In genomic region chr4:184822356-184822755, GRCh38 we compare ENCODE assay signal across 18 cellular contexts. TPM values are rescaled to one million over a fixed set of nuclear protein-coding genes. Genes with fewer than 3 reads are reported as not detected.
DNase-seq lines count a peak whose midpoint lies in the region; ATAC-seq, FAIRE-seq and TF ChIP-seq lines count a peak whose summit lies in the region.
"Had no signal": no experiment of that assay in that cellular context is flagged by ENCODE, and none has a peak within 500 bp of the region (broad histone marks: within the 10 kb centered on the region; RNA-seq: fewer than 3 reads in every experiment).

No MANE protein-coding gene starts in this region.

- intact Hi-C loops in MCF 10A (cut with micrococcal nuclease) (no loop called here), mammary epithelial cell (cut with micrococcal nuclease) (no loop called here), gastrocnemius medialis (cut with DNase I; ENCODE audit: low total_unique reads) (loop anchor here (10.0 kb wide), 3 partner anchors 292 to 572 kb away; partner anchors contain the start of genes ANKRD37, IRF2 and LRP2BP), aorta (cut with DNase I) (loop anchor here (10.0 kb wide), 1 partner anchor 78 kb away; no protein-coding TSS in a partner anchor)

- H3K4me2 ChIP-seq in mammary epithelial cell (ENCODE audit: insufficient read depth, low read depth, low read length): no peak overlapping the region

- WGBS in mammary epithelial cell (ENCODE audit: low coverage, missing lambda C conversion rate): 93% methylated on average over 9 of the region's 9 CpGs
- WGBS in endodermal cell (ENCODE audit: insufficient coverage in 1 of 2, insufficient read length in 1 of 2), 2 experiments: 91 to 95% methylated on average over 7 to 9 of the region's 9 CpGs
- 96 to 97% methylated on average over 9 of the region's 9 CpGs for WGBS in aorta, 2 donors

- DNase-seq in MCF 10A (ENCODE audit: unreplicated experiment) (no peak), mammary epithelial cell (no peak), GM12892 (ENCODE audit: insufficient read length) (no peak), endodermal cell (no peak), gastrocnemius medialis (no peak), NCI-H748 treated with DMSO at 0.1 percent for 48 hours (lab: John Stamatoyannopoulos, UW) (no peak), aorta (no peak)
- DNase-seq: COR-L47, DMS153, NCI-H1436 treated with DMSO at 0.1 percent for 48 hours, NCI-H226, NCI-H526 had no signal

- H3K9me3 ChIP-seq in mammary epithelial cell (replicated peaks; ENCODE audit: insufficient read depth, low read length) (no peaks in the 10 kb centered on the region), endodermal cell (ENCODE audit: control insufficient read depth, low read length) (no peaks in the 10 kb centered on the region), gastrocnemius medialis (no peaks in the 10 kb centered on the region), aorta (ENCODE audit: control insufficient read depth, low read length) (no peaks in the 10 kb centered on the region)
- H3K9me3 ChIP-seq: HAP-1 had no signal

- TF ChIP-seq CTCF in MCF 10A (IDR thresholded peaks at IDR 0.05; ENCODE audit: unreplicated experiment) (no peak), mammary epithelial cell (conservative IDR thresholded peaks at IDR 0.05 in 1 of 2, IDR thresholded peaks at IDR 0.05 in 1 of 2; ENCODE audit: extremely low read depth in 1 of 2, insufficient read depth in 1 of 2, low read depth in 1 of 2, low read length in 2 of 2) (no peak), endodermal cell (conservative IDR thresholded peaks at IDR 0.05) (no peak), gastrocnemius medialis (IDR thresholded peaks at IDR 0.05 in 4 of 5, conservative IDR thresholded peaks at IDR 0.05 in 1 of 5) (no peak)

- no peaks in the 10 kb centered on the region for H3K36me3 ChIP-seq in mammary epithelial cell (ENCODE audit: insufficient read depth, low read length)
- peaks cover 4% of the 10 kb centered on the region for H3K36me3 ChIP-seq in endodermal cell (ENCODE audit: control insufficient read depth, insufficient read depth, low read length)
- H3K36me3 ChIP-seq in gastrocnemius medialis: no peaks in the 10 kb centered on the region
- H3K36me3 ChIP-seq in aorta (ENCODE audit: control insufficient read depth in 1 of 2, insufficient read depth in 2 of 2, low read length in 1 of 2): no peaks in the 10 kb centered on the region
- H3K36me3 ChIP-seq: HAP-1 had no signal

- no peak overlapping the region for H3K9ac ChIP-seq in mammary epithelial cell (ENCODE audit: insufficient read depth, low read length)
- no peak overlapping the region for H3K9ac ChIP-seq in endodermal cell (ENCODE audit: extremely low read depth, low read length, poor library complexity, severe bottlenecking)

- H3K27ac ChIP-seq in mammary epithelial cell (ENCODE audit: insufficient read depth, low read depth, low read length): no peak overlapping the region
- H3K27ac ChIP-seq in endodermal cell (ENCODE audit: low read depth, low read length): no peak overlapping the region
- peak overlapping the region; percentile 97 to 100 (median 98) for H3K27ac ChIP-seq in gastrocnemius medialis
- H3K27ac ChIP-seq in aorta (ENCODE audit: low read depth in 1 of 2, low read length in 2 of 2): no peak overlapping the region
- H3K27ac ChIP-seq: C4-2B, RWPE1 had no signal

- H3K36me3 Mint-ChIP-seq in MCF 10A (ENCODE audit: insufficient read depth, unreplicated experiment): peaks cover 22% of the 10 kb centered on the region
- H3K36me3 Mint-ChIP-seq in endodermal cell (ENCODE audit: low read depth): no peaks in the 10 kb centered on the region
- H3K36me3 Mint-ChIP-seq: IgD-negative memory B cell had no signal

- H3K9me3 Mint-ChIP-seq in MCF 10A (ENCODE audit: unreplicated experiment): no peaks in the 10 kb centered on the region
- H3K9me3 Mint-ChIP-seq in endodermal cell: no peaks in the 10 kb centered on the region
- H3K9me3 Mint-ChIP-seq: IgD-negative memory B cell had no signal

- H4K20me1 ChIP-seq in mammary epithelial cell (ENCODE audit: insufficient read depth, low read length): no peaks in the 10 kb centered on the region

- in situ Hi-C loops in mammary epithelial cell (cut with MboI; ENCODE audit: low sequenced_read_pairs in 2 of 2): no loop called here
- in situ Hi-C loops in gastrocnemius medialis (cut with MboI; ENCODE audit: low sequenced_read_pairs in 4 of 4): loop anchor here in 2 of 4 donors (5.0 to 25.0 kb wide), 2 partner anchors 75 to 765 kb away; no protein-coding TSS in a partner anchor

- H2AFZ ChIP-seq in mammary epithelial cell (ENCODE audit: low read depth, low read length): no peak overlapping the region

- ATAC-seq in gastrocnemius medialis (no peak), GM21786 (IDR thresholded peaks at IDR 0.05; ENCODE audit: unreplicated experiment) (no peak), aorta (ENCODE audit: low FRiP score) (no peak)

- H3K27me3 ChIP-seq in mammary epithelial cell (ENCODE audit: insufficient read depth, low read length): no peaks in the 10 kb centered on the region
- H3K27me3 ChIP-seq in endodermal cell (ENCODE audit: control insufficient read depth, insufficient read depth, low read length, poor library complexity, severe bottlenecking): peaks cover 44% of the 10 kb centered on the region
- H3K27me3 ChIP-seq in gastrocnemius medialis: no peaks in the 10 kb centered on the region
- H3K27me3 ChIP-seq in aorta (ENCODE audit: control insufficient read depth in 1 of 2, insufficient read depth in 2 of 2, low read length in 1 of 2): no peaks in the 10 kb centered on the region

- H3K79me2 ChIP-seq in mammary epithelial cell (ENCODE audit: insufficient read depth, low read length): peaks cover 65% of the 10 kb centered on the region

- no peak overlapping the region for H3K4me3 ChIP-seq in mammary epithelial cell (replicated peaks in 1 of 3; ENCODE audit: insufficient read depth in 1 of 3, low read depth in 2 of 3, low read length in 3 of 3)
- peak overlapping the region; percentile 86 for H3K4me3 ChIP-seq in endodermal cell (ENCODE audit: low read length)
- peak overlapping the region in 3 of 4 donors; percentile 64 to 69 (median 66) for H3K4me3 ChIP-seq in gastrocnemius medialis
- no peak overlapping the region for H3K4me3 ChIP-seq in aorta (ENCODE audit: low read length in 2 of 2)
- H3K4me3 ChIP-seq: HAP-1 had no signal

- dilution Hi-C loops in mammary epithelial cell (cut with HindIII; ENCODE audit: low sequenced_read_pairs): no loop called here

- TF ChIP-seq POLR2A in GM12892 (IDR thresholded peaks at IDR 0.05; ENCODE audit: low read depth, low read length) (no peak), gastrocnemius medialis (IDR thresholded peaks at IDR 0.05) (no peak)

- BruUV-seq in MCF 10A (replicated peaks; lab: Mats Ljungman, UMichigan) (no TSS peak), mammary epithelial cell (replicated peaks; lab: Mats Ljungman, UMichigan) (no TSS peak)

- peaks cover 40% of the 10 kb centered on the region for H3K4me1 Mint-ChIP-seq in MCF 10A (ENCODE audit: insufficient read depth, unreplicated experiment)
- H3K4me1 Mint-ChIP-seq in endodermal cell: peaks cover 12% of the 10 kb centered on the region

- CTCF ChIA-PET in MCF 10A (lab: Yijun Ruan, JAX): interaction anchor here (0.6 to 1.3 kb wide), 2 partner anchors 74 to 189 kb away, joined by 3 read pairs; no protein-coding TSS in a partner anchor
- CTCF ChIA-PET in mammary epithelial cell (lab: Charles Lee; ENCODE audit: low non-redundant PET): no interaction called here

- peak overlapping the region; percentile 87 for H3K4me3 Mint-ChIP-seq in MCF 10A (ENCODE audit: unreplicated experiment)
- no peak overlapping the region for H3K4me3 Mint-ChIP-seq in endodermal cell

- peak; percentile 33 for FAIRE-seq in GM12892 (lab: Jason Lieb, UNC)
- FAIRE-seq: A204.1 had no signal

- H3K27ac Mint-ChIP-seq in MCF 10A (ENCODE audit: low read depth, unreplicated experiment) (peak overlapping the region; percentile 50), endodermal cell (no peak overlapping the region)

- H3K27me3 Mint-ChIP-seq in MCF 10A (ENCODE audit: insufficient read depth, unreplicated experiment) (no peaks in the 10 kb centered on the region), endodermal cell (ENCODE audit: insufficient read depth) (peaks cover 43% of the 10 kb centered on the region)
- H3K27me3 Mint-ChIP-seq: IgD-negative memory B cell had no signal

- peaks cover 24% of the 10 kb centered on the region for H3K4me1 ChIP-seq in mammary epithelial cell (ENCODE audit: insufficient read depth, low read length)
- peaks cover 15% of the 10 kb centered on the region for H3K4me1 ChIP-seq in endodermal cell (ENCODE audit: control insufficient read depth, insufficient read depth, low read length)
- peaks cover 72 to 79% of the 10 kb centered on the region in 2 donors for H3K4me1 ChIP-seq in gastrocnemius medialis
- no peaks in the 10 kb centered on the region for H3K4me1 ChIP-seq in aorta (ENCODE audit: control insufficient read depth in 1 of 2, insufficient read depth in 2 of 2, low read length in 2 of 2)

- POLR2A ChIA-PET in MCF 10A (lab: Yijun Ruan, JAX): interaction anchor here (0.6 to 4.0 kb wide), 3 partner anchors 8 to 175 kb away, joined by 3 to 62 read pairs (median 13); no protein-coding TSS in a partner anchor

RNA-seq across cellular contexts. Expression of gene ACSL1, which starts 3.4 kb away (rescaled TPM):
- total RNA-seq in MCF 10A (2022): 99.5 and 105 TPM in 2 replicates
- 100 to 1,000 TPM in 1 of 2 donors, 10 to 100 TPM in 1; 28.9 to 126 TPM for total RNA-seq in mammary epithelial cell
- polyA plus RNA-seq in mammary epithelial cell: 27.6 TPM
- 45.5 TPM for polyA minus RNA-seq in mammary epithelial cell
- 40.4 TPM for polyA plus RNA-seq in GM12892 (2012; ENCODE audit: missing spikeins)
- total RNA-seq in endodermal cell: 1 to 10 TPM; 3.8 to 5.2 TPM
- 14.2 TPM for polyA plus RNA-seq in endodermal cell (2013, experiment 1 of 2)
- 16.0 TPM for polyA plus RNA-seq in endodermal cell (2013, experiment 2 of 2)
- total RNA-seq in gastrocnemius medialis: 1,000 to 10,000 TPM in 3 of 4 donors, 100 to 1,000 TPM in 1; 591 to 2,181 (median 1,316) TPM
- total RNA-seq in aorta: 10 to 100 TPM; 61.3 to 97.8 TPM
- polyA plus RNA-seq in aorta: 10 to 100 TPM; 20.3 to 49.7 TPM

Comparison
In these comparisons a context has a peak if more than half of its experiments do, and no peak if none do; other contexts are left out.
1. H3K27ac ChIP-seq: peak in gastrocnemius medialis (4 of 4); none in mammary epithelial cell (single experiment), endodermal cell (single experiment) and aorta (0 of 2).
2. H3K4me3 ChIP-seq: peak in endodermal cell (single experiment) and gastrocnemius medialis (3 of 4); none in mammary epithelial cell (0 of 3) and aorta (0 of 2).
3. RNA of gene ACSL1, which starts 3.4 kb away (total RNA-seq): 591 to 2,181 TPM in gastrocnemius medialis, 28.9 to 126 TPM in mammary epithelial cell, 99.5 to 105 TPM in MCF 10A and 61.3 to 97.8 TPM in aorta; 3.8 to 5.2 TPM in endodermal cell; every median in the first group is over 4 times any median in the second.
4. intact Hi-C loops: an anchor here in gastrocnemius medialis (10.0 kb wide) and aorta (10.0 kb wide); none called in MCF 10A and mammary epithelial cell.